24 cellular contexts compared by ENCODE assay signal in the genomic region with DNA sequence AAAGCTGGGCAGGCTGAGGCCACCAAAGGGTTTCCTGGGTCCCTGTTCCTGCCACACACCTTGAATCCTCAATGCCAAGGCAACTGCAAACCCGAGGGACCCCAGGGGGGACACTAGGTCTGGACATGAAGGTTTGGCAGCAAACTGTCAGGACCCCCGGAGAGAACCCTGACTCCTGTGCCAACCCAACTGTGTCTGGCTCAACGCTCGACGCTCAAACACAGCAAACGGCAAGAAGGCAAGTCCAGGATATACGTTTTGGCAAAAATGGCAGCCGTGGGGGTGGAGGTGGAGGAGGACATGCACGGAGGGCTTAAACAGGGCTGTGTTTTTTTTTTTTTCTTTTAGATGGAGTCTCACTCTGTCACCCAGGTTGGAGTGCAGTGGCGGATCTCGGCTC.
DNase-seq lines count a peak whose midpoint lies in the region; ATAC-seq, FAIRE-seq and TF ChIP-seq lines count a peak whose summit lies in the region.
"Had no signal": no experiment of that assay in that cellular context is flagged by ENCODE, and none has a peak within 500 bp of the region (broad histone marks: within the 10 kb centered on the region; RNA-seq: fewer than 3 reads in every experiment).

No MANE protein-coding gene starts in this region.

- no TSS peak for BruUV-seq in Caco-2 (replicated peaks; lab: Mats Ljungman, UMichigan)

- no peak overlapping the region for H3K4me2 ChIP-seq in astrocyte (ENCODE audit: low read length)

- no peak overlapping the region for H2AFZ ChIP-seq in astrocyte (ENCODE audit: low read depth, low read length)

- ATAC-seq in left lung = no peak
- ATAC-seq: foreskin keratinocyte, GM12878 had no signal

- H3K79me2 ChIP-seq in astrocyte (ENCODE audit: insufficient read depth, low read length) = no peaks in the 10 kb centered on the region

- peak overlapping the region; percentile 69 for H3K27ac Mint-ChIP-seq in astrocyte (ENCODE audit: unreplicated experiment)
- no peak overlapping the region for H3K27ac Mint-ChIP-seq in Caco-2 (ENCODE audit: unreplicated experiment)
- H3K27ac Mint-ChIP-seq: activated T-helper 2 cell treated with anti-CD3 and anti-CD28 coated beads, Interferon-gamma antibody, Interleukin-2, Interleukin-4, amounts not matched to agents 10 μg/mL and 5 μg/mL and 100 μg/mL, durations not matched to agents 14 hours and 24 hours and 36 hours; CD4-positive, alpha-beta T cell; mesothelial cell of epicardium; progenitor cell of endocrine pancreas; T-helper 1 cell treated with Interleukin-12 subunit alpha and Interleukin-12 subunit beta and Interleukin-4 antibody, amounts not matched to agents 30 μg/mL and 1 μg/mL, for 36 hours had no signal

- H3K4me1 ChIP-seq in astrocyte (ENCODE audit: insufficient read depth, low read length) (peaks cover 27% of the 10 kb centered on the region), left lung (peaks cover 24 to 80% of the 10 kb centered on the region in 2 donors), subcutaneous abdominal adipose tissue (ENCODE audit: control insufficient read depth in 5 of 5, insufficient read depth in 5 of 5, low read length in 5 of 5) (peaks cover 3 to 69% (median 44%) of the 10 kb centered on the region in 5 donors), Caco-2 (peaks cover 19% of the 10 kb centered on the region)

- H3K27me3 ChIP-seq in H7 (ENCODE audit: control insufficient read depth, insufficient read depth, low read length) (no peaks in the 10 kb centered on the region), astrocyte (ENCODE audit: insufficient read depth, low read length) (no peaks in the 10 kb centered on the region), left lung (no peaks in the 10 kb centered on the region), subcutaneous abdominal adipose tissue (ENCODE audit: control insufficient read depth in 5 of 5, insufficient read depth in 4 of 5, low read length in 5 of 5) (no peaks in the 10 kb centered on the region), Caco-2 (replicated peaks; ENCODE audit: control insufficient read depth, insufficient read depth, low read length) (no peaks in the 10 kb centered on the region)
- H3K27me3 ChIP-seq: cardiac muscle cell, foreskin keratinocyte, SJCRH30 had no signal

- H3K4me1 Mint-ChIP-seq in astrocyte (ENCODE audit: low read depth, unreplicated experiment) = peaks cover 19% of the 10 kb centered on the region
- H3K4me1 Mint-ChIP-seq in Caco-2 (ENCODE audit: low read depth, unreplicated experiment) = peaks cover 9% of the 10 kb centered on the region

- H4K20me1 ChIP-seq in astrocyte (ENCODE audit: insufficient read depth, low read length) = no peaks in the 10 kb centered on the region

- H3K9me3 ChIP-seq in astrocyte (ENCODE audit: insufficient read depth, low read depth, low read length) = no peaks in the 10 kb centered on the region
- H3K9me3 ChIP-seq in left lung = no peaks in the 10 kb centered on the region
- no peaks in the 10 kb centered on the region for H3K9me3 ChIP-seq in subcutaneous abdominal adipose tissue (ENCODE audit: control insufficient read depth in 5 of 5, low read length in 5 of 5)
- H3K9me3 ChIP-seq in Caco-2 = no peaks in the 10 kb centered on the region
- H3K9me3 ChIP-seq: SJCRH30 had no signal

- POLR2A ChIA-PET in Caco-2 (lab: Charles Lee) = no interaction called here

- CTCF ChIA-PET in Caco-2 (lab: Charles Lee) = no interaction called here

- H3K27me3 Mint-ChIP-seq in astrocyte (ENCODE audit: low read depth, unreplicated experiment) = no peaks in the 10 kb centered on the region
- no peaks in the 10 kb centered on the region for H3K27me3 Mint-ChIP-seq in Caco-2 (ENCODE audit: insufficient read depth, unreplicated experiment)
- H3K27me3 Mint-ChIP-seq: CD4-positive, alpha-beta T cell had no signal

- no peaks in the 10 kb centered on the region for H3K36me3 Mint-ChIP-seq in astrocyte (ENCODE audit: low read depth, unreplicated experiment)
- peaks cover 11% of the 10 kb centered on the region for H3K36me3 Mint-ChIP-seq in Caco-2 (ENCODE audit: insufficient read depth, unreplicated experiment)
- H3K36me3 Mint-ChIP-seq: mesothelial cell of epicardium had no signal

- DNase-seq in H7 (peak; percentile 10), astrocyte (ENCODE audit: low read depth) (no peak), left lung (peak; percentile 29 to 36), occipital lobe (lab: John Stamatoyannopoulos, UW) (no peak), hippocampal formation (lab: John Stamatoyannopoulos, UW) (no peak), Caco-2 (no peak)
- DNase-seq: activated CD4-positive, alpha-beta T cell treated with anti-CD3 and anti-CD28 coated beads, Interleukin-2, amount 50 U/mL, for 1 hour; activated CD8-positive, alpha-beta memory T cell treated with anti-CD3 and anti-CD28 coated beads, Interleukin-2, amount 50 U/mL, for 4 hours; CD4-positive, alpha-beta T cell; foreskin keratinocyte; GOT3; Karpas-422; NCI-H1048; NCI-H2029; NCI-H345 had no signal

- H3K9ac ChIP-seq in astrocyte (ENCODE audit: low read length) (no peak overlapping the region), subcutaneous abdominal adipose tissue (ENCODE audit: low read length in 5 of 5) (no peak overlapping the region)

- no peak for TF ChIP-seq CTCF in astrocyte (IDR thresholded peaks at IDR 0.05; ENCODE audit: insufficient read depth, low read depth, low read length)
- TF ChIP-seq CTCF in left lung (IDR thresholded peaks at IDR 0.05) = no peak
- no peak for TF ChIP-seq CTCF in Caco-2 (IDR thresholded peaks at IDR 0.05; ENCODE audit: insufficient read depth in 1 of 2, low read depth in 1 of 2, low read length in 1 of 2, severe bottlenecking in 1 of 2, unreplicated experiment in 1 of 2)

- intact Hi-C loops in left lung (cut with DNase I) (no loop called here), Caco-2 (cut with micrococcal nuclease; ENCODE audit: unreplicated experiment) (loop anchor here (10.0 kb wide), 1 partner anchor 1254 kb away; no protein-coding TSS in a partner anchor)

- H3K27ac ChIP-seq in astrocyte (ENCODE audit: low read depth, low read length) (no peak overlapping the region), left lung (peak overlapping the region; percentile 69 to 76), subcutaneous abdominal adipose tissue (ENCODE audit: low read depth, low read length) (peak overlapping the region; percentile 30)
- H3K27ac ChIP-seq: cardiac muscle cell, foreskin keratinocyte, SJCRH30 had no signal

- no peak for FAIRE-seq in astrocyte (lab: Jason Lieb, UNC)
- FAIRE-seq: GM12878, keratinocyte had no signal

- H3K4me3 ChIP-seq in H7 (ENCODE audit: insufficient read depth, low read depth, low read length) (no peak overlapping the region), astrocyte (ENCODE audit: insufficient read depth, low read depth, low read length) (no peak overlapping the region), left lung (no peak overlapping the region), subcutaneous abdominal adipose tissue (ENCODE audit: low read depth in 1 of 5, low read length in 5 of 5) (no peak overlapping the region), Caco-2 (ENCODE audit: low read depth, low read length) (no peak overlapping the region)
- H3K4me3 ChIP-seq: cardiac muscle cell, GM12878, SJCRH30 had no signal

- H3K9me3 Mint-ChIP-seq in astrocyte (ENCODE audit: unreplicated experiment) (peaks cover 2% of the 10 kb centered on the region), Caco-2 (ENCODE audit: unreplicated experiment) (no peaks in the 10 kb centered on the region)
- H3K9me3 Mint-ChIP-seq: CD4-positive, alpha-beta T cell; mesothelial cell of epicardium; T-helper 1 cell treated with Interleukin-12 subunit alpha and Interleukin-12 subunit beta and Interleukin-4 antibody, amounts not matched to agents 30 μg/mL and 1 μg/mL, for 36 hours had no signal

- no peaks in the 10 kb centered on the region for H3K36me3 ChIP-seq in H7 (replicated peaks; ENCODE audit: control insufficient read depth, insufficient read depth, low read length)
- H3K36me3 ChIP-seq in astrocyte (ENCODE audit: insufficient read depth, low read length) = no peaks in the 10 kb centered on the region
- no peaks in the 10 kb centered on the region for H3K36me3 ChIP-seq in left lung
- no peaks in the 10 kb centered on the region for H3K36me3 ChIP-seq in subcutaneous abdominal adipose tissue (ENCODE audit: control insufficient read depth in 5 of 5, insufficient read depth in 5 of 5, low read length in 5 of 5)
- H3K36me3 ChIP-seq in Caco-2 (ENCODE audit: control insufficient read depth, insufficient read depth, low read length) = no peaks in the 10 kb centered on the region
- H3K36me3 ChIP-seq: cardiac muscle cell, SJCRH30 had no signal

- H3K4me3 Mint-ChIP-seq in astrocyte (ENCODE audit: unreplicated experiment) = no peak overlapping the region
- H3K4me3 Mint-ChIP-seq in Caco-2 (ENCODE audit: unreplicated experiment) = no peak overlapping the region
- H3K4me3 Mint-ChIP-seq: CD4-positive, alpha-beta T cell; mesothelial cell of epicardium; T-helper 1 cell treated with Interleukin-12 subunit alpha and Interleukin-12 subunit beta and Interleukin-4 antibody, amounts not matched to agents 30 μg/mL and 1 μg/mL, for 36 hours had no signal

Comparison
In these comparisons a context has a peak if more than half of its experiments do, and no peak if none do; other contexts are left out.
1. DNase-seq: peak in H7 (single experiment) and left lung (2 of 2); none in astrocyte (single experiment), occipital lobe (single experiment), hippocampal formation (0 of 2) and Caco-2 (0 of 2).